ENCODE assay signal across 1 cellular context in genomic region chr4:73836373-73837269, GRCh38.
TF ChIP-seq lines count a peak whose summit lies in the region.

CXCL6 (plus strand) TSS chr4:73836678; CDS start chr4:73836751, 73 bp downstream.

TF ChIP-seq in WTC11, 78 proteins besides CTCF, POLR2A, EP300 and RAD21 (continued from another document):
- TF ChIP-seq PRDM15 (CRISPR knock-in tag; IDR thresholded peaks at IDR 0.05) (no peak), PRRX2 (CRISPR knock-in tag; IDR thresholded peaks at IDR 0.05) (no peak), TP53 (CRISPR knock-in tag; IDR thresholded peaks at IDR 0.05) (no peak), IRF1 (CRISPR knock-in tag; IDR thresholded peaks at IDR 0.05) (no peak), MLX (CRISPR knock-in tag; IDR thresholded peaks at IDR 0.05) (no peak), USF2 (CRISPR knock-in tag; IDR thresholded peaks at IDR 0.05) (no peak), SMAD4 (CRISPR knock-in tag; IDR thresholded peaks at IDR 0.05) (no peak), KAT7 (CRISPR knock-in tag; IDR thresholded peaks at IDR 0.05; ENCODE audit: borderline replicate concordance) (peak; percentile 52; the same call in 1 of the 2 replicates), TEAD4 (CRISPR knock-in tag; IDR thresholded peaks at IDR 0.05) (no peak), ZNF396 (CRISPR knock-in tag; IDR thresholded peaks at IDR 0.05; ENCODE audit: borderline replicate concordance) (no peak), ZMAT4 (CRISPR knock-in tag; IDR thresholded peaks at IDR 0.05) (no peak), ZNF423 (CRISPR knock-in tag; IDR thresholded peaks at IDR 0.05) (no peak), MAX (CRISPR knock-in tag; IDR thresholded peaks at IDR 0.05) (0 out of 2 replicates have a peak, but pooled peaks have one; percentile 51), NFE2L1 (CRISPR knock-in tag; IDR thresholded peaks at IDR 0.05) (no peak), NR2C2 (CRISPR knock-in tag; IDR thresholded peaks at IDR 0.05) (no peak)
